In genomic region chr2:218710687-218711549, GRCh38 we compare ENCODE assay signal across 1 cellular context.
TF ChIP-seq lines count a peak whose summit lies in the region.

TSS of gene TTLL4 (plus strand) at chr2:218710835. CDS start at chr2:218737677, 26,842 bp downstream.

TF ChIP-seq in HepG2, 621 proteins besides CTCF, POLR2A, EP300 and RAD21 (continued from another document and continues in another):
- TF ChIP-seq MXD1 (CRISPR knock-in tag; IDR thresholded peaks at IDR 0.05) (peak; percentile 98), RFX3 (CRISPR knock-in tag; IDR thresholded peaks at IDR 0.05) (peak; percentile 69), ZNF883 (CRISPR knock-in tag; IDR thresholded peaks at IDR 0.05; ENCODE audit: not compliant biosample characterization) (peak; percentile 96), ZFP82 (CRISPR knock-in tag; IDR thresholded peaks at IDR 0.05; ENCODE audit: borderline replicate concordance) (peak; percentile 89), HNRNPUL1 (IDR thresholded peaks at IDR 0.05; ENCODE audit: low read depth, low read length) (0 out of 2 replicates have a peak, but pooled peaks have one; percentile 22), ISL2 (CRISPR knock-in tag; IDR thresholded peaks at IDR 0.05) (peak; percentile 89), NFIB (CRISPR knock-in tag; IDR thresholded peaks at IDR 0.05; ENCODE audit: borderline replicate concordance) (no peak), ZNF317 (CRISPR knock-in tag; IDR thresholded peaks at IDR 0.05) (peak; percentile 86), ZNF629 (CRISPR knock-in tag; conservative IDR thresholded peaks at IDR 0.05) (no peak; the same call in 1 of the 2 replicates), ZNF33A (CRISPR knock-in tag; IDR thresholded peaks at IDR 0.05; ENCODE audit: borderline replicate concordance) (no peak; the same call in 1 of the 2 replicates), NR2C2 (CRISPR knock-in tag; IDR thresholded peaks at IDR 0.05; ENCODE audit: borderline replicate concordance) (peak; percentile 75), ZSCAN12 (CRISPR knock-in tag; IDR thresholded peaks at IDR 0.05) (peak; percentile 72; the same call in 1 of the 2 replicates), ZKSCAN8 (CRISPR knock-in tag; IDR thresholded peaks at IDR 0.05; ENCODE audit: borderline replicate concordance) (peak; percentile 55; the same call in 1 of the 2 replicates), ZNF235 (CRISPR knock-in tag; IDR thresholded peaks at IDR 0.05; ENCODE audit: borderline replicate concordance) (peak; percentile 97; the same call in 1 of the 2 replicates), EZH2 (conservative IDR thresholded peaks at IDR 0.05; ENCODE audit: low read depth, low read length) (no peak), ZFP62 (CRISPR knock-in tag; IDR thresholded peaks at IDR 0.05) (no peak; the same call in 1 of the 2 replicates), SP4 (CRISPR knock-in tag; IDR thresholded peaks at IDR 0.05) (peak; percentile 94), U2AF2 (IDR thresholded peaks at IDR 0.05; ENCODE audit: low read depth, low read length) (0 out of 2 replicates have a peak, but pooled peaks have one; percentile 37), TARDBP (CRISPR knock-in tag; IDR thresholded peaks at IDR 0.05) (peak; percentile 74), ZNF644 (CRISPR knock-in tag; IDR thresholded peaks at IDR 0.05; ENCODE audit: low read depth) (no peak; the same call in 1 of the 2 replicates), ZFP37 (CRISPR knock-in tag; IDR thresholded peaks at IDR 0.05; ENCODE audit: borderline replicate concordance) (peak; percentile 75), KDM2A (CRISPR knock-in tag; IDR thresholded peaks at IDR 0.05; ENCODE audit: borderline replicate concordance, low read depth) (peak; percentile 98), KLF13 (CRISPR knock-in tag; IDR thresholded peaks at IDR 0.05) (peak; percentile 96; the same call in 1 of the 2 replicates), KDM1A (CRISPR knock-in tag; IDR thresholded peaks at IDR 0.05) (peak; percentile 74; the same call in 1 of the 2 replicates), ZNF564 (CRISPR knock-in tag; IDR thresholded peaks at IDR 0.05) (peak; percentile 97), ZNF788 (CRISPR knock-in tag; IDR thresholded peaks at IDR 0.05; ENCODE audit: borderline replicate concordance) (peak; percentile 98), MNT (IDR thresholded peaks at IDR 0.05) (peak; percentile 56), ZNF318 (CRISPR knock-in tag; IDR thresholded peaks at IDR 0.05) (peak; percentile 96), SMARCC2 (IDR thresholded peaks at IDR 0.05) (no peak), ZC3H4 (CRISPR knock-in tag; IDR thresholded peaks at IDR 0.05; ENCODE audit: borderline replicate concordance) (no peak), PHF20 (CRISPR knock-in tag; IDR thresholded peaks at IDR 0.05) (peak; percentile 74), HMGA1 (CRISPR knock-in tag; conservative IDR thresholded peaks at IDR 0.05) (no peak), ZFAT (CRISPR knock-in tag; conservative IDR thresholded peaks at IDR 0.05) (peak; percentile 75; the same call in 1 of the 2 replicates), BCL6 (CRISPR knock-in tag; IDR thresholded peaks at IDR 0.05) (peak; percentile 58; the same call in 1 of the 2 replicates), NR2F1 (CRISPR knock-in tag; IDR thresholded peaks at IDR 0.05) (0 out of 4 replicates have a peak, but pooled peaks of 1 of the 2 experiments have one; percentile 37), PITX1 (CRISPR knock-in tag; IDR thresholded peaks at IDR 0.05) (peak; percentile 31; the same call in 1 of the 2 replicates), SMYD3 (CRISPR knock-in tag; IDR thresholded peaks at IDR 0.05) (peak; percentile 89), NR2F2 (IDR thresholded peaks at IDR 0.05; ENCODE audit: borderline replicate concordance, low read depth) (no peak), HDAC1 (CRISPR knock-in tag; IDR thresholded peaks at IDR 0.05) (peak; percentile 98), TSC22D2 (CRISPR knock-in tag; IDR thresholded peaks at IDR 0.05; ENCODE audit: borderline replicate concordance) (peak; percentile 80; the same call in 1 of the 2 replicates), ZNF326 (CRISPR knock-in tag; IDR thresholded peaks at IDR 0.05; ENCODE audit: borderline replicate concordance) (no peak), NAIF1 (CRISPR knock-in tag; IDR thresholded peaks at IDR 0.05; ENCODE audit: borderline replicate concordance) (peak; percentile 98), ZNF44 (CRISPR knock-in tag; IDR thresholded peaks at IDR 0.05) (no peak)
- TF ChIP-seq, protein P1, sequence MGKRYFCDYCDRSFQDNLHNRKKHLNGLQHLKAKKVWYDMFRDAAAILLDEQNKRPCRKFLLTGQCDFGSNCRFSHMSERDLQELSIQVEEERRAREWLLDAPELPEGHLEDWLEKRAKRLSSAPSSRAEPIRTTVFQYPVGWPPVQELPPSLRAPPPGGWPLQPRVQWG (CRISPR knock-in tag; IDR thresholded peaks at IDR 0.05; ENCODE audit: borderline replicate concordance, low read depth), result no peak
- TF ChIP-seq, protein P2, sequence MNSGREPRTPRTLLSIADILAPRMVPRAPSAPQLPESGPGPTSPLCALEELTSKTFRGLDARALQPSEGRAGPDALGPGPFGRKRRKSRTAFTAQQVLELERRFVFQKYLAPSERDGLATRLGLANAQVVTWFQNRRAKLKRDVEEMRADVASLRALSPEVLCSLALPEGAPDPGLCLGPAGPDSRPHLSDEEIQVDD (CRISPR knock-in tag; IDR thresholded peaks at IDR 0.05; ENCODE audit: borderline replicate concordance), result peak; percentile 97
- TF ChIP-seq, protein P3, sequence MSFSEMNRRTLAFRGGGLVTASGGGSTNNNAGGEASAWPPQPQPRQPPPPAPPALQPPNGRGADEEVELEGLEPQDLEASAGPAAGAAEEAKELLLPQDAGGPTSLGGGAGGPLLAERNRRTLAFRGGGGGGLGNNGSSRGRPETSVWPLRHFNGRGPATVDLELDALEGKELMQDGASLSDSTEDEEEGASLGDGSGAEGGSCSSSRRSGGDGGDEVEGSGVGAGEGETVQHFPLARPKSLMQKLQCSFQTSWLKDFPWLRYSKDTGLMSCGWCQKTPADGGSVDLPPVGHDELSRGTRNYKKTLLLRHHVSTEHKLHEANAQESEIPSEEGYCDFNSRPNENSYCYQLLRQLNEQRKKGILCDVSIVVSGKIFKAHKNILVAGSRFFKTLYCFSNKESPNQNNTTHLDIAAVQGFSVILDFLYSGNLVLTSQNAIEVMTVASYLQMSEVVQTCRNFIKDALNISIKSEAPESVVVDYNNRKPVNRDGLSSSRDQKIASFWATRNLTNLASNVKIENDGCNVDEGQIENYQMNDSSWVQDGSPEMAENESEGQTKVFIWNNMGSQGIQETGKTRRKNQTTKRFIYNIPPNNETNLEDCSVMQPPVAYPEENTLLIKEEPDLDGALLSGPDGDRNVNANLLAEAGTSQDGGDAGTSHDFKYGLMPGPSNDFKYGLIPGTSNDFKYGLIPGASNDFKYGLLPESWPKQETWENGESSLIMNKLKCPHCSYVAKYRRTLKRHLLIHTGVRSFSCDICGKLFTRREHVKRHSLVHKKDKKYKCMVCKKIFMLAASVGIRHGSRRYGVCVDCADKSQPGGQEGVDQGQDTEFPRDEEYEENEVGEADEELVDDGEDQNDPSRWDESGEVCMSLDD (CRISPR knock-in tag; IDR thresholded peaks at IDR 0.05; ENCODE audit: borderline replicate concordance), result peak; percentile 66
- TF ChIP-seq, protein P4, sequence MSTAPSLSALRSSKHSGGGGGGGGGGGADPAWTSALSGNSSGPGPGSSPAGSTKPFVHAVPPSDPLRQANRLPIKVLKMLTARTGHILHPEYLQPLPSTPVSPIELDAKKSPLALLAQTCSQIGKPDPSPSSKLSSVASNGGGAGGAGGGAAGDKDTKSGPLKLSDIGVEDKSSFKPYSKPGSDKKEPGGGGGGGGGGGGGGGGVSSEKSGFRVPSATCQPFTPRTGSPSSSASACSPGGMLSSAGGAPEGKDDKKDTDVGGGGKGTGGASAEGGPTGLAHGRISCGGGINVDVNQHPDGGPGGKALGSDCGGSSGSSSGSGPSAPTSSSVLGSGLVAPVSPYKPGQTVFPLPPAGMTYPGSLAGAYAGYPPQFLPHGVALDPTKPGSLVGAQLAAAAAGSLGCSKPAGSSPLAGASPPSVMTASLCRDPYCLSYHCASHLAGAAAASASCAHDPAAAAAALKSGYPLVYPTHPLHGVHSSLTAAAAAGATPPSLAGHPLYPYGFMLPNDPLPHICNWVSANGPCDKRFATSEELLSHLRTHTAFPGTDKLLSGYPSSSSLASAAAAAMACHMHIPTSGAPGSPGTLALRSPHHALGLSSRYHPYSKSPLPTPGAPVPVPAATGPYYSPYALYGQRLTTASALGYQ (CRISPR knock-in tag; IDR thresholded peaks at IDR 0.05), result no peak; the same call in 1 of the 2 replicates
- TF ChIP-seq, protein P5, sequence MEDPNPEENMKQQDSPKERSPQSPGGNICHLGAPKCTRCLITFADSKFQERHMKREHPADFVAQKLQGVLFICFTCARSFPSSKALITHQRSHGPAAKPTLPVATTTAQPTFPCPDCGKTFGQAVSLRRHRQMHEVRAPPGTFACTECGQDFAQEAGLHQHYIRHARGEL (CRISPR knock-in tag; IDR thresholded peaks at IDR 0.05), result no peak
